ENCODE assay signal across 11 cellular contexts in the genomic region with DNA sequence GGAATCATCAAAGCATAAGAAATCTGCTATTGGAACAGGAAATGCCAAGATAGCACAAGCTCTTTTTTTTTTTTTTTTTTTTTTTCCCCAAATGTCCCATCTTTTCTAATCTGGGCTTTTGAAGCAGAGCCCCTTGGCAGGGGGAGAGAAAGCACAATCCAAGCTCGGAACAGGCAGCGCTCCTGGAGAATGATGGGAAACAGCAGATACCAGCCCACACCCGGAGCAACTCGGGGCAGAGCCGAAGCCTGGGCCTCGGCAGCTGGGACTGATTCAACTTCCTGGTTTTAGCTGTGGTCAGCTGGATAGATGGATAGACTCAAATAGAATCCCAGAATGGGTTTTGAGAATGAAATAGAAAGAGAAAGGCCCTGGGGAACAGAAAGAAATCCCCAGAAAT.
DNase-seq lines count a peak whose midpoint lies in the region; ATAC-seq and TF ChIP-seq lines count a peak whose summit lies in the region.
"Had no signal": no experiment of that assay in that cellular context is flagged by ENCODE, and none has a peak within 500 bp of the region (broad histone marks: within the 10 kb centered on the region; RNA-seq: fewer than 3 reads in every experiment).

No MANE protein-coding gene starts in this region.

- intact Hi-C loops in left lung (cut with DNase I), result no loop called here

- H3K27ac ChIP-seq in left lung, result no peak overlapping the region
- H3K27ac ChIP-seq: 22Rv1, suprapubic skin had no signal

- no peak overlapping the region for H3K4me3 ChIP-seq in left lung
- H3K4me3 ChIP-seq: suprapubic skin had no signal

- peak; percentile 49 for ATAC-seq in left lung
- no peak for ATAC-seq in GM18520 (IDR thresholded peaks at IDR 0.05; ENCODE audit: unreplicated experiment)

- no peak for TF ChIP-seq CTCF in left lung (IDR thresholded peaks at IDR 0.05)

- H3K4me1 ChIP-seq in left lung, result no peaks in the 10 kb centered on the region
- H3K4me1 ChIP-seq: suprapubic skin had no signal

- no peaks in the 10 kb centered on the region for H3K9me3 ChIP-seq in left lung
- H3K9me3 ChIP-seq: suprapubic skin had no signal

- no peaks in the 10 kb centered on the region for H3K36me3 ChIP-seq in left lung
- H3K36me3 ChIP-seq: suprapubic skin had no signal

- no peaks in the 10 kb centered on the region for H3K27me3 ChIP-seq in left lung
- H3K27me3 ChIP-seq: suprapubic skin had no signal

- DNase-seq in DMS53 (lab: John Stamatoyannopoulos, UW) (peak; percentile 8), DMS53 treated with DMSO at 0.1 percent for 48 hours (lab: John Stamatoyannopoulos, UW; ENCODE audit: unreplicated experiment) (no peak), dermis microvascular lymphatic vessel endothelial cell (ENCODE audit: low read depth in 2 of 2) (peak; percentile 9 to 25), left lung (no peak), ureter (ENCODE audit: low spot score) (peak; percentile 44), NOMO-1 treated with dmso at 0.1 percent for 144 hours (lab: John Stamatoyannopoulos, UW; ENCODE audit: unreplicated experiment) (no peak)
- no peak for DNase-seq in activated T-cell treated with anti-CD3 and anti-CD28 coated beads, Interleukin-2, amount 50 U/mL, for 1 hour
- DNase-seq: effector CD8-positive, alpha-beta T cell had no signal

Comparison
In these comparisons a context has a peak if more than half of its experiments do, and no peak if none do; other contexts are left out.
1. DNase-seq: peak in DMS53 (single experiment), dermis microvascular lymphatic vessel endothelial cell (2 of 2) and ureter (single experiment); none in DMS53 treated with DMSO at 0.1 percent for 48 hours (single experiment), left lung (0 of 2), NOMO-1 treated with dmso at 0.1 percent for 144 hours (single experiment) and activated T-cell treated with anti-CD3 and anti-CD28 coated beads, Interleukin-2, amount 50 U/mL, for 1 hour (single experiment).